In the genomic region with DNA sequence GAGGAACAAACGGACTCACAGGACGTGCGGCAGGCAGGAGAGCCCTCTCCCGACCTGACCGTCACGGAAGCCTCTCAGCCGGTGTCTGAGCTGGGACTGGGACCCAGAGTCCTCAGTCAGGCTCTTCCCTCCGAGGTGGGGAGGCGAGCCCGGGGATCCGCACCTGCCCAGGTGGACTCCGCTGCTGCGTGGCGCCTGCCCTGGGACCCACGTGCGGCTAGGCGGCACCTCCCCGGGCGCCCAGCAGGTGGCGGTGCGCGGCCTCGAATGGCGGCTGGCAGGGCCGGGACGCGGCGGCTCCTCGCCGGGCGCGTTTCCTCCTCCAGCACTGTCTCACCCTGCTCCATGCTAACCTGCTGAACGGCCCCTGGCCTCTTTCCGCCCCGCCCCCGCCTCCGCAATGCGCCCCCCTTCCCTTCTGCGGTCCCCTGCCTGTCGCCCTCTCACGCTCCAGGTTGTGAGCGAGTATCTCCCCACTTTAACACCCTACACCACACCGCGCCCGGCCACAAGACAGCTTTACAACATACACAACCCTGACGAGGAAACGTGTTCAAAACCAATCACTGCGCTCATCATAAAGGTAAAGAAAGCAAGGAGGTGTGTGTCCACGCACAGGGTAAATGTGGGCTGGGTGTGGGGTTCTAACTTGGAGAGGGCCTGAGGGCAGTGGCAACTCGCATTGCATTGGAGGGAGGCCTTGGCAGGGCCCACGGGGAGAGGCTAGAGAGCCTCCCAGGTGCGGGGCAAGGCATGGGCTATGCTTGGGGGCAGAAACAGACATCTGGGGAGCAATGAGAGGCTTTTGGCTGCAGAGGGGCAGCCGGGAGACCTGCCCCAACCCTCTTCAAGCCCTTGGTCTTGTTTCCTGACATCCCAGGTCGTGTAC, we compare ENCODE assay signal across 8 cellular contexts. TPM values are rescaled to one million over a fixed set of nuclear protein-coding genes. Genes with fewer than 3 reads are reported as not detected.
DNase-seq lines count a peak whose midpoint lies in the region; ATAC-seq and TF ChIP-seq lines count a peak whose summit lies in the region.

No MANE protein-coding gene starts in this region.

- peaks cover 13% of the 10 kb centered on the region; the same call in 1 of the 2 replicates for H3K27me3 ChIP-seq in KMS-11 (ENCODE audit: insufficient read depth, low read depth)
- H3K27me3 ChIP-seq in left ventricle myocardium inferior (ENCODE audit: low read depth): peaks cover 61% of the 10 kb centered on the region

- ATAC-seq in HG02885 (IDR thresholded peaks at IDR 0.05; ENCODE audit: poor library complexity, unreplicated experiment) (no peak), GM18519 (IDR thresholded peaks at IDR 0.05; ENCODE audit: low FRiP score, unreplicated experiment) (no peak)

- H3K4me3 ChIP-seq in KMS-11 (IDR thresholded peaks at IDR 0.05; ENCODE audit: insufficient read depth, low read depth, low read length) (no peak overlapping the region), left ventricle myocardium inferior (no peak overlapping the region), retinal pigment epithelial cell (ENCODE audit: low read length) (peak overlapping the region; percentile 33)

- peak; percentile 94 for DNase-seq in GM03348 (ENCODE audit: low spot score)
- peak; percentile 58 for DNase-seq in activated naive CD8-positive, alpha-beta T cell treated with anti-CD3 and anti-CD28 coated beads, Interleukin-2, amount 50 U/mL, for 16 hours (ENCODE audit: low read depth, low spot score)
- peak; percentile 70 for DNase-seq in left ventricle myocardium inferior
- no peak for DNase-seq in retinal pigment epithelial cell (ENCODE audit: low read depth)

- no peaks in the 10 kb centered on the region for H3K36me3 ChIP-seq in KMS-11 (ENCODE audit: insufficient read depth)
- H3K36me3 ChIP-seq in left ventricle myocardium inferior: no peaks in the 10 kb centered on the region

- no peak overlapping the region for H3K27ac Mint-ChIP-seq in T-helper 1 cell treated with Interleukin-12 subunit alpha and Interleukin-12 subunit beta and Interleukin-4 antibody, amounts not matched to agents 30 μg/mL and 1 μg/mL, for 36 hours

- H3K79me2 ChIP-seq in KMS-11 (ENCODE audit: insufficient read depth, low read depth): no peaks in the 10 kb centered on the region

- H3K9ac ChIP-seq in KMS-11: no peak overlapping the region

- no peaks in the 10 kb centered on the region for H3K9me3 ChIP-seq in left ventricle myocardium inferior (replicated peaks)

- peak overlapping the region; percentile 69; the same call in 1 of the 2 replicates for H2AFZ ChIP-seq in KMS-11 (ENCODE audit: low read depth)

- no peaks in the 10 kb centered on the region for H3K36me3 Mint-ChIP-seq in T-helper 1 cell treated with Interleukin-12 subunit alpha and Interleukin-12 subunit beta and Interleukin-4 antibody, amounts not matched to agents 30 μg/mL and 1 μg/mL, for 36 hours (ENCODE audit: low read depth)

- H3K4me2 ChIP-seq in KMS-11: 0 out of 2 replicates have a peak overlapping the region, but pooled peaks have one; percentile 19

- H3K4me3 Mint-ChIP-seq in T-helper 1 cell treated with Interleukin-12 subunit alpha and Interleukin-12 subunit beta and Interleukin-4 antibody, amounts not matched to agents 30 μg/mL and 1 μg/mL, for 36 hours: peak overlapping the region; percentile 39

- H3K9me3 Mint-ChIP-seq in T-helper 1 cell treated with Interleukin-12 subunit alpha and Interleukin-12 subunit beta and Interleukin-4 antibody, amounts not matched to agents 30 μg/mL and 1 μg/mL, for 36 hours: no peaks in the 10 kb centered on the region

- intact Hi-C loops in left ventricle myocardium inferior (cut with micrococcal nuclease): no loop called here

- H3K27ac ChIP-seq in KMS-11: no peak overlapping the region
- H3K27ac ChIP-seq in left ventricle myocardium inferior (replicated peaks): no peak overlapping the region

- H4K20me1 ChIP-seq in KMS-11 (ENCODE audit: insufficient read depth): no peaks in the 10 kb centered on the region

- no peaks in the 10 kb centered on the region for H3K4me1 ChIP-seq in KMS-11 (ENCODE audit: low read depth, poor library complexity, severe bottlenecking)
- H3K4me1 ChIP-seq in left ventricle myocardium inferior: peaks cover 11% of the 10 kb centered on the region

- H3K27me3 Mint-ChIP-seq in T-helper 1 cell treated with Interleukin-12 subunit alpha and Interleukin-12 subunit beta and Interleukin-4 antibody, amounts not matched to agents 30 μg/mL and 1 μg/mL, for 36 hours (ENCODE audit: low read depth): peaks cover 39% of the 10 kb centered on the region

- TF ChIP-seq CTCF in KMS-11 (conservative IDR thresholded peaks at IDR 0.05; ENCODE audit: low read depth, low read length) (peak; percentile 72), left ventricle myocardium inferior (IDR thresholded peaks at IDR 0.05; ENCODE audit: borderline replicate concordance) (peak; percentile 96), retinal pigment epithelial cell (conservative IDR thresholded peaks at IDR 0.05; ENCODE audit: low read depth, low read length) (peak; percentile 73)

- peaks cover 7% of the 10 kb centered on the region for H3K4me1 Mint-ChIP-seq in T-helper 1 cell treated with Interleukin-12 subunit alpha and Interleukin-12 subunit beta and Interleukin-4 antibody, amounts not matched to agents 30 μg/mL and 1 μg/mL, for 36 hours (ENCODE audit: low read depth)

RNA-seq across cellular contexts. Expression of a gene that starts 25.9 kb away (rescaled TPM):
- 148 TPM for total RNA-seq in left ventricle myocardium inferior
